In the genomic region with DNA sequence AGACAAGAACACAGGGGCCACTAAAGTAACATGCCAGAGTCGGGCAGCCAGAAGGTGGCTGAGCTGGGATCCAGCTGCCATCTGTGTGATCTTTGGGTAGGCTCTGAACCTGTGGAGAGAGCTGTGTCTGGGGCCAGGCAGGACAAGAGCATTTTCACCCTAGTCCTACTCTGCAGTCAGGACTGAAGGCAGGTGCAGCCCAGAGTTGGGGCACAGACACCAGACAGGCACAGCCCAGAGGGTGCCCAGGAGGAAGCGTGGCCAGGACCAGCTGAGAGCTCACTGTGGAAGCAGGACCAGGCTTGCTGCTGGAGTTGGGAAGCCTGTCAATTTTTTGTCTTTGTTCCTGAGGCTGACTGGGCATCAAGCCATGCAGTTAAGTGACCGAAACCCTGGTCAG, we compare ENCODE assay signal across 20 cellular contexts.
DNase-seq lines count a peak whose midpoint lies in the region; ATAC-seq and TF ChIP-seq lines count a peak whose summit lies in the region.
"Had no signal": no experiment of that assay in that cellular context is flagged by ENCODE, and none has a peak within 500 bp of the region (broad histone marks: within the 10 kb centered on the region; RNA-seq: fewer than 3 reads in every experiment).

No MANE protein-coding gene starts in this region.

- no peaks in the 10 kb centered on the region for H3K9me3 Mint-ChIP-seq in Caco-2 (ENCODE audit: unreplicated experiment)
- H3K9me3 Mint-ChIP-seq in activated T-helper 2 cell treated with anti-CD3 and anti-CD28 coated beads, Interferon-gamma antibody, Interleukin-2, Interleukin-4, amounts not matched to agents 10 μg/mL and 5 μg/mL and 100 μg/mL, durations not matched to agents 14 hours and 24 hours and 36 hours, result no peaks in the 10 kb centered on the region
- H3K9me3 Mint-ChIP-seq: CD8-positive, alpha-beta T cell; memory B cell had no signal

- H3K27ac Mint-ChIP-seq in Caco-2 (ENCODE audit: unreplicated experiment), result peak overlapping the region; percentile 48
- H3K27ac Mint-ChIP-seq in activated T-helper 2 cell treated with anti-CD3 and anti-CD28 coated beads, Interferon-gamma antibody, Interleukin-2, Interleukin-4, amounts not matched to agents 10 μg/mL and 5 μg/mL and 100 μg/mL, durations not matched to agents 14 hours and 24 hours and 36 hours, result no peak overlapping the region
- H3K27ac Mint-ChIP-seq: CD8-positive, alpha-beta T cell; memory B cell had no signal

- no peaks in the 10 kb centered on the region for H3K27me3 ChIP-seq in Caco-2 (replicated peaks; ENCODE audit: control insufficient read depth, insufficient read depth, low read length)
- H3K27me3 ChIP-seq: body of pancreas, sigmoid colon had no signal

- POLR2A ChIA-PET in Caco-2 (lab: Charles Lee), result no interaction called here

- H3K9me3 ChIP-seq in Caco-2, result no peaks in the 10 kb centered on the region
- H3K9me3 ChIP-seq: body of pancreas, sigmoid colon had no signal

- no peak for DNase-seq in Caco-2
- DNase-seq in activated T-helper 2 cell treated with anti-CD3 and anti-CD28 coated beads, Interferon-gamma antibody, Interleukin-2, Interleukin-4, amounts not matched to agents 10 μg/mL and 5 μg/mL and 100 μg/mL, durations not matched to agents 14 hours and 24 hours and 36 hours (ENCODE audit: low spot score), result peak; percentile 6
- no peak for DNase-seq in Right ventricle myocardium superior
- DNase-seq in midbrain (lab: John Stamatoyannopoulos, UW), result peak; percentile 21
- no peak for DNase-seq in DMS114 treated with DMSO at 0.1 percent for 48 hours (lab: John Stamatoyannopoulos, UW; ENCODE audit: unreplicated experiment)
- no peak for DNase-seq in NCI-H82 treated with DMSO at 0.1 percent for 48 hours (lab: John Stamatoyannopoulos, UW; ENCODE audit: unreplicated experiment)
- DNase-seq in stimulated activated CD4-positive, alpha-beta T cell treated with anti-CD3 and anti-CD28 coated beads, Interleukin-4, amount 100 ng/mL, for 4 hours, result no peak
- DNase-seq: activated CD4-positive, alpha-beta T cell treated with anti-CD3 and anti-CD28 coated beads for 4 hours; activated naive CD4-positive, alpha-beta T cell; DMS53; effector CD4-positive, alpha-beta T cell; KBM-7; NCI-H2029; NCI-H69; sigmoid colon; stimulated activated naive CD4-positive, alpha-beta T cell treated with Interleukin-2 at 50 U/mL for 16 hours had no signal

- H3K4me3 ChIP-seq in Caco-2 (ENCODE audit: low read depth, low read length), result no peak overlapping the region
- H3K4me3 ChIP-seq: body of pancreas, sigmoid colon had no signal

- peaks cover 43% of the 10 kb centered on the region for H3K4me1 ChIP-seq in Caco-2
- H3K4me1 ChIP-seq: sigmoid colon had no signal

- H3K4me3 Mint-ChIP-seq in Caco-2 (ENCODE audit: unreplicated experiment), result no peak overlapping the region
- no peak overlapping the region for H3K4me3 Mint-ChIP-seq in activated T-helper 2 cell treated with anti-CD3 and anti-CD28 coated beads, Interferon-gamma antibody, Interleukin-2, Interleukin-4, amounts not matched to agents 10 μg/mL and 5 μg/mL and 100 μg/mL, durations not matched to agents 14 hours and 24 hours and 36 hours (ENCODE audit: low read depth)
- H3K4me3 Mint-ChIP-seq: CD8-positive, alpha-beta T cell; memory B cell had no signal

- no peaks in the 10 kb centered on the region for H3K27me3 Mint-ChIP-seq in Caco-2 (ENCODE audit: insufficient read depth, unreplicated experiment)
- H3K27me3 Mint-ChIP-seq in activated T-helper 2 cell treated with anti-CD3 and anti-CD28 coated beads, Interferon-gamma antibody, Interleukin-2, Interleukin-4, amounts not matched to agents 10 μg/mL and 5 μg/mL and 100 μg/mL, durations not matched to agents 14 hours and 24 hours and 36 hours (ENCODE audit: low read depth), result no peaks in the 10 kb centered on the region

- H3K36me3 Mint-ChIP-seq in Caco-2 (ENCODE audit: insufficient read depth, unreplicated experiment), result no peaks in the 10 kb centered on the region
- H3K36me3 Mint-ChIP-seq in activated T-helper 2 cell treated with anti-CD3 and anti-CD28 coated beads, Interferon-gamma antibody, Interleukin-2, Interleukin-4, amounts not matched to agents 10 μg/mL and 5 μg/mL and 100 μg/mL, durations not matched to agents 14 hours and 24 hours and 36 hours (ENCODE audit: low read depth), result no peaks in the 10 kb centered on the region
- H3K36me3 Mint-ChIP-seq: CD8-positive, alpha-beta T cell; memory B cell had no signal

- BruUV-seq in Caco-2 (replicated peaks; lab: Mats Ljungman, UMichigan), result no TSS peak

- no peaks in the 10 kb centered on the region; the same call in 1 of the 2 replicates for H3K36me3 ChIP-seq in Caco-2 (ENCODE audit: control insufficient read depth, insufficient read depth, low read length)
- H3K36me3 ChIP-seq: sigmoid colon had no signal

- no peak for TF ChIP-seq CTCF in Caco-2 (IDR thresholded peaks at IDR 0.05; ENCODE audit: insufficient read depth in 1 of 2, low read depth in 1 of 2, low read length in 1 of 2, severe bottlenecking in 1 of 2, unreplicated experiment in 1 of 2)

- H3K4me1 Mint-ChIP-seq in Caco-2 (ENCODE audit: low read depth, unreplicated experiment), result peaks cover 40% of the 10 kb centered on the region
- H3K4me1 Mint-ChIP-seq in activated T-helper 2 cell treated with anti-CD3 and anti-CD28 coated beads, Interferon-gamma antibody, Interleukin-2, Interleukin-4, amounts not matched to agents 10 μg/mL and 5 μg/mL and 100 μg/mL, durations not matched to agents 14 hours and 24 hours and 36 hours (ENCODE audit: low read depth), result peaks cover 5% of the 10 kb centered on the region
- H3K4me1 Mint-ChIP-seq: memory B cell had no signal

- CTCF ChIA-PET in Caco-2 (lab: Charles Lee), result no interaction called here

- intact Hi-C loops in Caco-2 (cut with micrococcal nuclease; ENCODE audit: unreplicated experiment) (no loop called here), Right ventricle myocardium superior (cut with DNase I) (no loop called here)
- intact Hi-C loops in activated T-helper 2 cell treated with anti-CD3 and anti-CD28 coated beads, Interferon-gamma antibody, Interleukin-2, Interleukin-4, amounts not matched to agents 10 μg/mL and 5 μg/mL and 100 μg/mL, durations not matched to agents 14 hours and 24 hours and 36 hours (cut with micrococcal nuclease), result no loop called here

- ATAC-seq in Right ventricle myocardium superior (ENCODE audit: poor library complexity), result peak; percentile 61
- no peak for ATAC-seq in HG03139 (IDR thresholded peaks at IDR 0.05; ENCODE audit: unreplicated experiment)
- ATAC-seq: body of pancreas; CD8-positive, alpha-beta T cell had no signal

Comparison
In these comparisons a context has a peak if more than half of its experiments do, and no peak if none do; other contexts are left out.
1. DNase-seq: peak in activated T-helper 2 cell treated with anti-CD3 and anti-CD28 coated beads, Interferon-gamma antibody, Interleukin-2, Interleukin-4, amounts not matched to agents 10 μg/mL and 5 μg/mL and 100 μg/mL, durations not matched to agents 14 hours and 24 hours and 36 hours (single experiment) and midbrain (single experiment); none in Caco-2 (0 of 2), Right ventricle myocardium superior (single experiment), DMS114 treated with DMSO at 0.1 percent for 48 hours (single experiment), NCI-H82 treated with DMSO at 0.1 percent for 48 hours (single experiment) and stimulated activated CD4-positive, alpha-beta T cell treated with anti-CD3 and anti-CD28 coated beads, Interleukin-4, amount 100 ng/mL, for 4 hours (0 of 2).